ENCODE assay signal across 8 cellular contexts in genomic region chr1:12047120-12047876, GRCh38. TPM values are rescaled to one million over a fixed set of nuclear protein-coding genes. Genes with fewer than 3 reads are reported as not detected.
DNase-seq lines count a peak whose midpoint lies in the region; ATAC-seq and TF ChIP-seq lines count a peak whose summit lies in the region.

No MANE protein-coding gene starts in this region.

- peak in 2 of 10 experiments; percentile 13 to 16 for DNase-seq in CD4-positive, alpha-beta T cell
- peak; percentile 64 for DNase-seq in MV-4-11 (lab: John Stamatoyannopoulos, UW)
- DNase-seq in choroid plexus epithelial cell (ENCODE audit: low read depth) = peak; percentile 47
- DNase-seq in NCI-H226 = no peak
- DNase-seq in hypothalamus (lab: John Stamatoyannopoulos, UW) = no peak
- no peak for DNase-seq in right atrium auricular region (ENCODE audit: low spot score)

- H3K9me3 Mint-ChIP-seq in CD4-positive, alpha-beta T cell = no peaks in the 10 kb centered on the region

- no peak overlapping the region for H3K4me3 ChIP-seq in choroid plexus epithelial cell (ENCODE audit: low read depth, low read length)
- H3K4me3 ChIP-seq in right atrium auricular region = no peak overlapping the region

- intact Hi-C loops in CD4-positive, alpha-beta T cell (cut with DNase I, micrococcal nuclease) = no loop called here

- peaks cover 0 to 8% of the 10 kb centered on the region in 2 donors for H3K4me1 ChIP-seq in right atrium auricular region

- no peak overlapping the region for H3K27ac ChIP-seq in CD4-positive, alpha-beta T cell (ENCODE audit: low read depth, low read length)
- H3K27ac ChIP-seq in right atrium auricular region = no peak overlapping the region

- POLR2A ChIA-PET in CD4-positive, alpha-beta T cell (lab: Charles Lee) = no interaction called here

- no peak for TF ChIP-seq CTCF in CD4-positive, alpha-beta T cell (IDR thresholded peaks at IDR 0.05)
- TF ChIP-seq CTCF in choroid plexus epithelial cell (conservative IDR thresholded peaks at IDR 0.05; ENCODE audit: low read depth, low read length) = no peak
- TF ChIP-seq CTCF in right atrium auricular region (IDR thresholded peaks at IDR 0.05) = no peak

- H3K36me3 Mint-ChIP-seq in CD4-positive, alpha-beta T cell (ENCODE audit: low read depth) = no peaks in the 10 kb centered on the region

- H3K4me3 Mint-ChIP-seq in CD4-positive, alpha-beta T cell = no peak overlapping the region

- no peaks in the 10 kb centered on the region for H3K27me3 ChIP-seq in CD4-positive, alpha-beta T cell (ENCODE audit: control insufficient read depth, insufficient read depth, low read length)
- no peaks in the 10 kb centered on the region for H3K27me3 ChIP-seq in right atrium auricular region

- H3K27me3 Mint-ChIP-seq in CD4-positive, alpha-beta T cell = no peaks in the 10 kb centered on the region

- H3K27ac Mint-ChIP-seq in CD4-positive, alpha-beta T cell = no peak overlapping the region

- CTCF ChIA-PET in CD4-positive, alpha-beta T cell (lab: Charles Lee) = no interaction called here

- peak; percentile 56 for ATAC-seq in CD4-positive, alpha-beta T cell (ENCODE audit: poor library complexity)
- ATAC-seq in GM21423 (IDR thresholded peaks at IDR 0.05; ENCODE audit: unreplicated experiment) = peak; percentile 37
- ATAC-seq in HG03469 (IDR thresholded peaks at IDR 0.05; ENCODE audit: unreplicated experiment) = no peak

- no peaks in the 10 kb centered on the region for H3K9me3 ChIP-seq in CD4-positive, alpha-beta T cell (ENCODE audit: control insufficient read depth, low read length)
- no peaks in the 10 kb centered on the region for H3K9me3 ChIP-seq in right atrium auricular region

- H3K4me1 Mint-ChIP-seq in CD4-positive, alpha-beta T cell (ENCODE audit: low read depth) = no peaks in the 10 kb centered on the region

- no peaks in the 10 kb centered on the region for H3K36me3 ChIP-seq in right atrium auricular region

RNA-seq across cellular contexts. Expression of gene TNFRSF8, which starts 15.8 kb away (rescaled TPM):
- under 1 TPM in 1 of 2 experiments, not detected in 1; 0.14 TPM for total RNA-seq in CD4-positive, alpha-beta T cell
- total RNA-seq in right atrium auricular region = 1 to 10 TPM; 3.0 to 6.0 TPM

RNA-seq across cellular contexts. Expression of gene MIIP, which starts 28.0 kb away (rescaled TPM):
- 10 to 100 TPM; 21.8 to 23.1 TPM for total RNA-seq in CD4-positive, alpha-beta T cell
- total RNA-seq in right atrium auricular region = 10 to 100 TPM; 19.1 to 31.0 TPM

Comparison
In these comparisons a context has a peak if more than half of its experiments do, and no peak if none do; other contexts are left out.
1. DNase-seq: peak in MV-4-11 (single experiment) and choroid plexus epithelial cell (single experiment); none in NCI-H226 (single experiment), hypothalamus (0 of 51) and right atrium auricular region (single experiment).